Comparison of ENCODE assay signal across 8 cellular contexts in the genomic region with DNA sequence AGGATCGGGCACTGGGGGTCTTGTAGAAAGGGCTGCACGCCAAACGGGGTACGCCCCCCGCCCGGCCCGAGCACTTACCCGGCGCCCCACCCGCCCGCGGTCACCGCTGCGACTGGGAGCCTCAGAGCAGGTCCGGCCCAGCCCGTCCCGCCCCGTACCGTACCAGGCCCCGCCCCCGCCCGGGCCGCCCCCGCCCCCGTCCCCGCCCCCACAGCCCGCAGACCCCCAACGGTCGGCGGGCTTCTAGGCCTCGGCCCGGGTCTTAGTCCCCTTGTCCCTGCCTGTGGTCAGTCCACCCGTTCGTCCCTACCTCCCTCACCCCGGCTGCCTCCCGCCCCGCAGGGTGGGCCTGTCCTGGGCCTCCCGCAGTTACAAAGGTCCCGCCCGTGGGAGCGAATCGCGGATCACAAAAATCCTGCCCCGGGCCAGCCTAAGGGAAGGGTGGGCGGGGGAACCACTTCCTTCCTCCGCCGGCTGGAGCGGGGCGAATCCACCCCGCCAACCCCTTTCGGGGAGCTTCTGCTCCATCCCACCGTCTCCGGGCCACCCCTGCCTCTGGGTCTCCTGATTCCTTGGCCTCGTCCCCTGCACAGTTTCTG. TPM values are rescaled to one million over a fixed set of nuclear protein-coding genes. Genes with fewer than 3 reads are reported as not detected.
DNase-seq lines count a peak whose midpoint lies in the region; ATAC-seq and TF ChIP-seq lines count a peak whose summit lies in the region.

A gene with protein sequence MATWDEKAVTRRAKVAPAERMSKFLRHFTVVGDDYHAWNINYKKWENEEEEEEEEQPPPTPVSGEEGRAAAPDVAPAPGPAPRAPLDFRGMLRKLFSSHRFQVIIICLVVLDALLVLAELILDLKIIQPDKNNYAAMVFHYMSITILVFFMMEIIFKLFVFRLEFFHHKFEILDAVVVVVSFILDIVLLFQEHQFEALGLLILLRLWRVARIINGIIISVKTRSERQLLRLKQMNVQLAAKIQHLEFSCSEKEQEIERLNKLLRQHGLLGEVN (minus strand): TSS at position 114 of the 599 bp plus-strand sequence. CDS start 5,870 bp downstream, outside the sequence.

- H3K36me3 ChIP-seq in A673 (ENCODE audit: insufficient read depth, low read length, poor library complexity, severe bottlenecking): no peaks in the 10 kb centered on the region
- peaks cover 0 to 9% of the 10 kb centered on the region in 2 donors for H3K36me3 ChIP-seq in gastroesophageal sphincter

- no peaks in the 10 kb centered on the region for H3K9me3 Mint-ChIP-seq in osteocyte (ENCODE audit: unreplicated experiment)

- TF ChIP-seq EP300 in gastroesophageal sphincter (IDR thresholded peaks at IDR 0.05): no peak

- CTCF ChIA-PET in A673 (lab: Charles Lee): no interaction called here

- H3K4me1 ChIP-seq in A673 (ENCODE audit: insufficient read depth, low read length, poor library complexity, severe bottlenecking) (peaks cover 14% of the 10 kb centered on the region), gastroesophageal sphincter (peaks cover 0 to 24% (median 8%) of the 10 kb centered on the region in 3 donors)

- TF ChIP-seq POLR2A in gastroesophageal sphincter (IDR thresholded peaks at IDR 0.05): no peak

- H3K4me3 Mint-ChIP-seq in osteocyte (ENCODE audit: unreplicated experiment): peak within 1 kb of the TSS; percentile 77

- H3K27ac ChIP-seq in A673 (ENCODE audit: low read depth, low read length, poor library complexity, severe bottlenecking) (no peak within 1 kb of the TSS), gastroesophageal sphincter (peak within 1 kb of the TSS; percentile 1 to 83 (median 77))

- 0% methylated on average over 6 of the region's 54 CpGs; no CpG with 5 or more reads in 1 of the 2 donors for WGBS in gastroesophageal sphincter (ENCODE audit: low coverage in 1 of 2), 2 donors

- no peak for TF ChIP-seq CTCF in A673 (conservative IDR thresholded peaks at IDR 0.05; ENCODE audit: low read depth, low read length)
- TF ChIP-seq CTCF in gastroesophageal sphincter (IDR thresholded peaks at IDR 0.05): no peak
- TF ChIP-seq CTCF in osteocyte (IDR thresholded peaks at IDR 0.05): no peak

- H3K27me3 ChIP-seq in A673 (replicated peaks; ENCODE audit: insufficient read depth, low read depth, low read length, poor library complexity) (no peaks in the 10 kb centered on the region), gastroesophageal sphincter (no peaks in the 10 kb centered on the region)

- DNase-seq in A673 (ENCODE audit: low spot score) (peak; percentile 25), M059J (ENCODE audit: low read depth) (peak; percentile 14), osteocyte (ENCODE audit: extremely low spot score, unreplicated experiment) (no peak), NCI-H510A (lab: John Stamatoyannopoulos, UW) (no peak)
- DNase-seq in activated T-helper 1 cell treated with anti-CD3 and anti-CD28 coated beads, Interleukin-2, amount 50 U/mL, for 16 hours (ENCODE audit: low read depth in 1 of 2, low spot score in 1 of 2): peak; percentile 6 to 29

- POLR2A ChIA-PET in A673 (lab: Charles Lee; ENCODE audit: low non-redundant PET): no interaction called here

- H3K27me3 Mint-ChIP-seq in osteocyte (ENCODE audit: unreplicated experiment): peaks cover 16% of the 10 kb centered on the region

- peak within 1 kb of the TSS; percentile 10 for H3K27ac Mint-ChIP-seq in osteocyte (ENCODE audit: unreplicated experiment)

- no TSS peak for BruUV-seq in A673 (replicated peaks; lab: Mats Ljungman, UMichigan)

- intact Hi-C loops in A673 (cut with micrococcal nuclease; ENCODE audit: unreplicated experiment): no loop called here

- H3K9me3 ChIP-seq in A673 (ENCODE audit: low read depth, low read length, poor library complexity, severe bottlenecking) (no peaks in the 10 kb centered on the region), gastroesophageal sphincter (no peaks in the 10 kb centered on the region)

- ATAC-seq in GM19438 (IDR thresholded peaks at IDR 0.05; ENCODE audit: low read depth, unreplicated experiment): peak; percentile 30
- peak; percentile 87 for ATAC-seq in gastroesophageal sphincter
- ATAC-seq in HG03469 (IDR thresholded peaks at IDR 0.05; ENCODE audit: unreplicated experiment): no peak

- peak within 1 kb of the TSS; percentile 55 for H3K4me3 ChIP-seq in A673 (ENCODE audit: low read depth, low read length, poor library complexity, severe bottlenecking)
- H3K4me3 ChIP-seq in gastroesophageal sphincter: peak within 1 kb of the TSS; percentile 43 to 69

- H3K36me3 Mint-ChIP-seq in osteocyte (ENCODE audit: unreplicated experiment): no peaks in the 10 kb centered on the region

- H3K4me1 Mint-ChIP-seq in osteocyte (ENCODE audit: unreplicated experiment): peaks cover 12% of the 10 kb centered on the region

RNA-seq across cellular contexts. Expression of the gene that starts here (rescaled TPM):
- 1.0 and 1.1 TPM in 2 replicates for total RNA-seq in A673 (2021)
- 0.30 and 2.1 TPM in 2 replicates for total RNA-seq in M059J (2014; rRNA removed; shearing (Covaris generic))
- total RNA-seq in gastroesophageal sphincter: 10 to 100 TPM in 1 of 4 donors, 1 to 10 TPM in 3; 1.4 to 12.0 (median 8.1) TPM
- 0.76 and 0.94 TPM in 2 replicates for total RNA-seq in osteocyte

Comparison
In these comparisons a context has a peak if more than half of its experiments do, and no peak if none do; other contexts are left out.
1. DNase-seq: peak in A673 (single experiment), M059J (single experiment) and activated T-helper 1 cell treated with anti-CD3 and anti-CD28 coated beads, Interleukin-2, amount 50 U/mL, for 16 hours (2 of 2); none in osteocyte (single experiment) and NCI-H510A (single experiment).